17 cellular contexts compared by ENCODE assay signal in genomic region chr11:125637840-125638239, GRCh38. TPM values are rescaled to one million over a fixed set of nuclear protein-coding genes. Genes with fewer than 3 reads are reported as not detected.
DNase-seq lines count a peak whose midpoint lies in the region; ATAC-seq and TF ChIP-seq lines count a peak whose summit lies in the region.
"Had no signal": no experiment of that assay in that cellular context is flagged by ENCODE, and none has a peak within 500 bp of the region (broad histone marks: within the 10 kb centered on the region; RNA-seq: fewer than 3 reads in every experiment).

No MANE protein-coding gene starts in this region.

- H2AFZ ChIP-seq in OCI-LY7 (ENCODE audit: low read length) (no peak overlapping the region), hepatocyte (no peak overlapping the region)

- DNase-seq in DMS53 (lab: John Stamatoyannopoulos, UW) (peak; percentile 30), DMS53 treated with DMSO at 0.1 percent for 48 hours (lab: John Stamatoyannopoulos, UW; ENCODE audit: unreplicated experiment) (no peak), GM06990 (ENCODE audit: extremely low read depth, insufficient read length) (no peak), OCI-LY7 (ENCODE audit: low spot score) (no peak), hepatocyte (ENCODE audit: low spot score) (no peak), spleen (no peak)
- DNase-seq in activated CD4-positive, alpha-beta T cell treated with anti-CD3 and anti-CD28 coated beads for 4 hours, result no peak
- DNase-seq: 8988T; CD8-positive, alpha-beta T cell; NCI-H1105; NCI-H1694; NCI-H2227 treated with DMSO at 0.1 percent for 48 hours; NCI-H524; SHP77 treated with DMSO at 0.1 percent for 48 hours had no signal

- H4K20me1 ChIP-seq in OCI-LY7 (ENCODE audit: insufficient read depth, low read length) (peaks cover 13% of the 10 kb centered on the region; the same call in 1 of the 2 replicates), hepatocyte (ENCODE audit: insufficient read depth, poor library complexity, severe bottlenecking) (no peaks in the 10 kb centered on the region)
- H4K20me1 ChIP-seq: BLaER1 had no signal

- no peak for TF ChIP-seq POLR2A in spleen (IDR thresholded peaks at IDR 0.05)

- no peak for ATAC-seq in GM19455 (IDR thresholded peaks at IDR 0.05; ENCODE audit: unreplicated experiment)
- ATAC-seq: CD8-positive, alpha-beta T cell had no signal

- TF ChIP-seq CTCF in GM06990 (IDR thresholded peaks at IDR 0.05; ENCODE audit: insufficient read depth, low read length, poor library complexity, severe bottlenecking), result peak; percentile 11
- peak; percentile 37 for TF ChIP-seq CTCF in OCI-LY7 (conservative IDR thresholded peaks at IDR 0.05; ENCODE audit: low read length)
- no peak for TF ChIP-seq CTCF in hepatocyte (IDR thresholded peaks at IDR 0.05; ENCODE audit: poor library complexity)
- no peak for TF ChIP-seq CTCF in spleen (IDR thresholded peaks at IDR 0.05 in 8 of 11, conservative IDR thresholded peaks at IDR 0.05 in 3 of 11)

- no peak overlapping the region for H3K27ac ChIP-seq in OCI-LY7 (ENCODE audit: low read depth, low read length, poor library complexity, severe bottlenecking)
- H3K27ac ChIP-seq in hepatocyte, result no peak overlapping the region
- no peak overlapping the region for H3K27ac ChIP-seq in spleen
- H3K27ac ChIP-seq: BLaER1 had no signal

- BruUV-seq in OCI-LY7 (replicated peaks; lab: Mats Ljungman, UMichigan), result no TSS peak

- H3K4me2 ChIP-seq in OCI-LY7 (ENCODE audit: low read length) (no peak overlapping the region), hepatocyte (peak overlapping the region; percentile 21)
- H3K4me2 ChIP-seq: BLaER1 had no signal

- 91% methylated on average over 3 of the region's 3 CpGs for WGBS in hepatocyte (ENCODE audit: low lambda C conversion rate, missing lambda C conversion rate)
- 72 to 87% (median 80%) methylated on average over 3 of the region's 3 CpGs for WGBS in spleen, 5 donors

- H3K4me1 ChIP-seq in OCI-LY7 (ENCODE audit: insufficient read depth, low read length, poor library complexity, severe bottlenecking) (no peaks in the 10 kb centered on the region), hepatocyte (ENCODE audit: insufficient read depth) (peaks cover 4% of the 10 kb centered on the region), spleen (no peaks in the 10 kb centered on the region)
- H3K4me1 ChIP-seq: BLaER1 had no signal

- no peak overlapping the region for H3K4me3 ChIP-seq in GM06990 (replicated peaks; ENCODE audit: low read depth, low read length)
- H3K4me3 ChIP-seq in OCI-LY7 (ENCODE audit: low read depth, low read length, poor library complexity, severe bottlenecking), result no peak overlapping the region
- H3K4me3 ChIP-seq in hepatocyte, result no peak overlapping the region
- H3K4me3 ChIP-seq in spleen, result no peak overlapping the region
- H3K4me3 ChIP-seq: BLaER1 had no signal

- H3K9me3 ChIP-seq in OCI-LY7 (ENCODE audit: low read length), result no peaks in the 10 kb centered on the region
- H3K9me3 ChIP-seq in hepatocyte (ENCODE audit: low read depth), result no peaks in the 10 kb centered on the region
- H3K9me3 ChIP-seq in spleen, result no peaks in the 10 kb centered on the region
- H3K9me3 ChIP-seq: BLaER1 had no signal

- H3K36me3 ChIP-seq in GM06990 (ENCODE audit: control insufficient read depth, insufficient read depth, low read length), result peaks cover 5% of the 10 kb centered on the region
- H3K36me3 ChIP-seq in OCI-LY7 (ENCODE audit: insufficient read depth, low read length), result peaks cover 98% of the 10 kb centered on the region
- H3K36me3 ChIP-seq in hepatocyte (replicated peaks; ENCODE audit: insufficient read depth, low read depth), result no peaks in the 10 kb centered on the region
- H3K36me3 ChIP-seq in spleen, result peaks cover 0 to 33% (median 0%) of the 10 kb centered on the region in 6 donors

- H3K9me2 ChIP-seq in OCI-LY7 (ENCODE audit: insufficient read depth, low read length) (no peaks in the 10 kb centered on the region), hepatocyte (replicated peaks; ENCODE audit: insufficient read depth) (no peaks in the 10 kb centered on the region)

- POLR2A ChIA-PET in OCI-LY7 (lab: Charles Lee), result interaction anchor here (0.8 to 1.0 kb wide), 2 partner anchors 9 to 17 kb away, joined by 3 read pairs; no protein-coding TSS in a partner anchor

- H3K79me2 ChIP-seq in OCI-LY7 (ENCODE audit: insufficient read depth, low read depth, low read length) (peaks cover 44% of the 10 kb centered on the region; the same call in 1 of the 2 replicates), hepatocyte (no peaks in the 10 kb centered on the region)

- intact Hi-C loops in OCI-LY7 (cut with micrococcal nuclease; ENCODE audit: unreplicated experiment), result no loop called here
- intact Hi-C loops in spleen (cut with DNase I; ENCODE audit: low total_unique reads), result no loop called here

- H3K27me3 ChIP-seq in GM06990 (replicated peaks; ENCODE audit: control insufficient read depth, insufficient read depth, low read length) (no peaks in the 10 kb centered on the region), hepatocyte (no peaks in the 10 kb centered on the region), spleen (replicated peaks in 1 of 7) (no peaks in the 10 kb centered on the region)
- H3K27me3 ChIP-seq: BLaER1 had no signal

- CTCF ChIA-PET in OCI-LY7 (lab: Charles Lee; ENCODE audit: unreplicated experiment), result no interaction called here

RNA-seq across cellular contexts. Expression of gene CHEK1, which starts 12.9 kb away (rescaled TPM):
- total RNA-seq in OCI-LY7 (2014; rRNA removed; shearing (Covaris generic)), result 89.7 and 105 TPM in 2 replicates
- total RNA-seq in OCI-LY7 (2022) (135 and 147 TPM in 2 replicates), hepatocyte (10.0 and 16.3 TPM in 2 replicates), spleen (10 to 100 TPM in 1 of 7 donors, 1 to 10 TPM in 6; 1.9 to 10.3 (median 6.8) TPM)
- polyA plus RNA-seq in hepatocyte (8.6 and 8.8 TPM in 2 replicates), spleen (1 to 10 TPM; 1.6 to 5.5 (median 2.9) TPM)

RNA-seq across cellular contexts. Expression of gene ACRV1, which starts 42.8 kb away (rescaled TPM):
- 0.16 TPM in 1 of 2 replicates, not detected in the other for total RNA-seq in OCI-LY7 (2014; rRNA removed; shearing (Covaris generic))
- total RNA-seq in OCI-LY7 (2022) (0.33 TPM in 1 of 2 replicates, not detected in the other), hepatocyte (not detected in 2 replicates), spleen (not detected)
- polyA plus RNA-seq in hepatocyte (0.08 TPM in 1 of 2 replicates, not detected in the other), spleen (under 1 TPM in 1 of 3 donors, not detected in 2; 0.09 TPM)
- total RNA-seq: CD8-positive, alpha-beta T cell; Daoy had no signal

RNA-seq across cellular contexts. Expression of gene STT3A, which starts 45.2 kb away (rescaled TPM):
- total RNA-seq in OCI-LY7 (2014; rRNA removed; shearing (Covaris generic)), result 60.6 and 87.9 TPM in 2 replicates
- 164 and 172 TPM in 2 replicates for total RNA-seq in OCI-LY7 (2022)
- total RNA-seq in hepatocyte, result 198 and 229 TPM in 2 replicates
- polyA plus RNA-seq in hepatocyte, result 191 and 192 TPM in 2 replicates
- total RNA-seq in spleen, result 100 to 1,000 TPM in 2 of 7 donors, 10 to 100 TPM in 5; 73.9 to 102 (median 87.7) TPM
- polyA plus RNA-seq in spleen, result 10 to 100 TPM; 23.0 to 25.2 (median 23.0) TPM

Comparison
In these comparisons a context has a peak if more than half of its experiments do, and no peak if none do; other contexts are left out.
1. CTCF ChIP-seq: peak in GM06990 (single experiment) and OCI-LY7 (single experiment); none in hepatocyte (single experiment) and spleen (0 of 11).